In genomic region chr17:74731347-74731605, GRCh38 we compare ENCODE assay signal across 29 cellular contexts. TPM values are rescaled to one million over a fixed set of nuclear protein-coding genes. Genes with fewer than 3 reads are reported as not detected.
"Had no signal": no experiment of that assay in that cellular context is flagged by ENCODE, and none has a peak within 500 bp of the region (broad histone marks: within the 10 kb centered on the region; RNA-seq: fewer than 3 reads in every experiment).

No MANE protein-coding gene starts in this region.

- DNase-seq: activated CD8-positive, alpha-beta memory T cell treated with anti-CD3 and anti-CD28 coated beads for 24 hours; amygdala; Karpas-422; KBM-7; MG63; NCI-H1048; NCI-H1436 treated with DMSO at 0.1 percent for 48 hours; NCI-H1694 treated with DMSO at 0.1 percent for 48 hours; NCI-H2029; NCI-H510A; NCI-H526; NCI-H748 treated with DMSO at 0.1 percent for 48 hours; PC-9; SIG-M5; T-helper 17 cell had no signal

- H2AFZ ChIP-seq: PC-9 had no signal

- H3K9me3 ChIP-seq: ascending aorta, breast epithelium had no signal

- H3K27me3 Mint-ChIP-seq: activated CD4-positive, alpha-beta T cell treated with anti-CD3 and anti-CD28 coated beads for 36 hours; T-cell; T-helper 17 cell had no signal

- H3K4me1 ChIP-seq: breast epithelium had no signal

- H3K27ac Mint-ChIP-seq: activated CD4-positive, alpha-beta T cell treated with anti-CD3 and anti-CD28 coated beads for 36 hours; activated naive CD4-positive, alpha-beta T cell treated with anti-CD3 and anti-CD28 coated beads for 36 hours; activated naive CD4-positive, alpha-beta T cell treated with anti-CD3 and anti-CD28 coated beads, Interleukin-2, amount 50 U/mL, for 72 hours; activated T-cell treated with anti-CD3 and anti-CD28 coated beads, Interleukin-2, amount 50 U/mL, for 24 hours; activated T-helper 2 cell treated with anti-CD3 and anti-CD28 coated beads, Interferon-gamma antibody, Interleukin-2, Interleukin-4, amounts not matched to agents 10 μg/mL and 5 μg/mL and 100 μg/mL, durations not matched to agents 14 hours and 24 hours and 36 hours; T-helper 17 cell; WTC11 had no signal

- H3K4me3 Mint-ChIP-seq: activated CD4-positive, alpha-beta T cell treated with anti-CD3 and anti-CD28 coated beads for 36 hours; activated CD4-positive, alpha-beta T cell treated with anti-CD3 and anti-CD28 coated beads, Interleukin-2, amount 10 ng/mL, durations not matched to agents 7 days and 5 days; activated naive CD4-positive, alpha-beta T cell treated with anti-CD3 and anti-CD28 coated beads for 36 hours; activated T-cell treated with anti-CD3 and anti-CD28 coated beads, Interleukin-2, amount 50 U/mL, for 24 hours; T-helper 17 cell; WTC11 had no signal

- H3K36me3 Mint-ChIP-seq: activated naive CD4-positive, alpha-beta T cell treated with anti-CD3 and anti-CD28 coated beads, Interleukin-2, amount 50 U/mL, for 72 hours; T-cell; WTC11 had no signal

- ATAC-seq: Right ventricle myocardium inferior, SK-N-SH treated with all-trans-retinoic acid at 6 μM for 48 hours, WTC11 had no signal

- H3K9me3 Mint-ChIP-seq: activated CD4-positive, alpha-beta memory T cell treated with anti-CD3 and anti-CD28 coated beads, Interleukin-2, amount 10 ng/mL, durations not matched to agents 7 days and 5 days; activated CD4-positive, alpha-beta T cell treated with anti-CD3 and anti-CD28 coated beads, Interleukin-2, amount 10 ng/mL, durations not matched to agents 7 days and 5 days; activated naive CD4-positive, alpha-beta T cell treated with anti-CD3 and anti-CD28 coated beads for 36 hours; activated naive CD4-positive, alpha-beta T cell treated with anti-CD3 and anti-CD28 coated beads, Interleukin-2, amount 50 U/mL, for 72 hours; activated T-cell treated with anti-CD3 and anti-CD28 coated beads, Interleukin-2, amount 50 U/mL, for 24 hours; activated T-helper 2 cell treated with anti-CD3 and anti-CD28 coated beads, Interferon-gamma antibody, Interleukin-2, Interleukin-4, amounts not matched to agents 10 μg/mL and 5 μg/mL and 100 μg/mL, durations not matched to agents 14 hours and 24 hours and 36 hours; T-cell; WTC11 had no signal

- H3K36me3 ChIP-seq: ascending aorta, breast epithelium, MG63 had no signal

- H3K4me2 ChIP-seq: PC-9 had no signal

- H3K27ac ChIP-seq: ascending aorta, breast epithelium, PC-9 had no signal

- H3K4me3 ChIP-seq: ascending aorta, breast epithelium, MG63, PC-9 had no signal

RNA-seq across cellular contexts. Expression of gene RAB37, which starts 5.8 kb away (rescaled TPM):
- total RNA-seq: PC-9 had no signal

RNA-seq across cellular contexts. Expression of gene CD300LF, which starts 18.6 kb away (rescaled TPM):
- total RNA-seq: activated CD4-positive, alpha-beta memory T cell treated with anti-CD3 and anti-CD28 coated beads, Interleukin-2, amount 10 ng/mL, durations not matched to agents 7 days and 5 days; activated CD4-positive, alpha-beta T cell treated with anti-CD3 and anti-CD28 coated beads for 36 hours; activated CD4-positive, alpha-beta T cell treated with anti-CD3 and anti-CD28 coated beads, Interleukin-2, amount 10 ng/mL, durations not matched to agents 7 days and 5 days; activated naive CD4-positive, alpha-beta T cell treated with anti-CD3 and anti-CD28 coated beads for 36 hours; activated naive CD4-positive, alpha-beta T cell treated with anti-CD3 and anti-CD28 coated beads, Interleukin-2, amount 50 U/mL, for 72 hours; activated T-helper 2 cell treated with anti-CD3 and anti-CD28 coated beads, Interferon-gamma antibody, Interleukin-2, Interleukin-4, amounts not matched to agents 10 μg/mL and 5 μg/mL and 100 μg/mL, durations not matched to agents 14 hours and 24 hours and 36 hours; ascending aorta; OCI-LY7; PC-9; WTC11 had no signal
